In the genomic region with DNA sequence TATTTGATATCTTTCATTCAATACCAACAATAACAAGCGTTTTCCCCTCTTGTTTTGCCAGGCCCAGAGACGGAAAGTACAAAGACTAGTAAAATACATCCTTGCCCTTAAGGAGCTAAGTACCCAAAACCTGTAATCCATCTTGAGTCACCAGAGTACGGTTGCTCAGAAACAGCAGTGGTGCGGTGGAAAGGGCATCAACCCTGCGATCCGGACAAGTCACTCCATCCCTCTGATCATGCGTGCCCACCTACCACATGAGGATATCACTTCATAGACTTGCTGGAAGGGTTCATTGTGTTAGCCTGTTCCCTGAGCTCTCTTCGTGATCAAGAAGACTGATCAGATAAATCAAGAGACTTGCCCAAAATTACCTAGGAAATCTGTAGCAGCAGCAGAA, we compare ENCODE assay signal across 1 cellular context.
TF ChIP-seq lines count a peak whose summit lies in the region.

No MANE protein-coding gene starts in this region.

TF ChIP-seq in endothelial cell of umbilical vein, 7 proteins besides CTCF, POLR2A, EP300 and RAD21:
- TF ChIP-seq JUN (IDR thresholded peaks at IDR 0.05; ENCODE audit: borderline replicate concordance, insufficient read depth, insufficient read length, low read depth) (no peak), EZH2 (IDR thresholded peaks at IDR 0.05; ENCODE audit: borderline replicate concordance, low read depth, low read length, severe bottlenecking) (no peak), MYC (IDR thresholded peaks at IDR 0.05; ENCODE audit: low read depth, low read length) (no peak), GATA2 (IDR thresholded peaks at IDR 0.05; ENCODE audit: insufficient read depth, insufficient read length, low read depth, low read length) (no peak), POLR2AphosphoS5 (IDR thresholded peaks at IDR 0.05; ENCODE audit: insufficient read depth, low read depth, low read length) (no peak)
